Comparison of ENCODE assay signal across 21 cellular contexts in genomic region chr15:37081985-37082384, GRCh38. TPM values are rescaled to one million over a fixed set of nuclear protein-coding genes. Genes with fewer than 3 reads are reported as not detected.
DNase-seq lines count a peak whose midpoint lies in the region; ATAC-seq and TF ChIP-seq lines count a peak whose summit lies in the region.
"Had no signal": no experiment of that assay in that cellular context is flagged by ENCODE, and none has a peak within 500 bp of the region (broad histone marks: within the 10 kb centered on the region; RNA-seq: fewer than 3 reads in every experiment).

No MANE protein-coding gene starts in this region.

- no peak overlapping the region for H2AK5ac ChIP-seq in mesenchymal stem cell (ENCODE audit: low read length, severe bottlenecking)

- DNase-seq in amniotic epithelial cell (ENCODE audit: low read depth) (peak; percentile 88), esophagus muscularis mucosa (ENCODE audit: extremely low spot score) (no peak), mesenchymal stem cell (no peak), sigmoid colon (no peak), cerebellar cortex (ENCODE audit: low spot score) (no peak), brain microvascular endothelial cell (no peak)
- DNase-seq: activated CD4-positive, alpha-beta memory T cell treated with anti-CD3 and anti-CD28 coated beads for 36 hours; activated T-cell treated with anti-CD3 and anti-CD28 coated beads, Interleukin-2, amount 50 U/mL, for 1 hour; CD4-positive, alpha-beta memory T cell; erythroblast; IMR-90; naive thymus-derived CD4-positive, alpha-beta T cell; NCI-H1436; PC-3; T-helper 2 cell had no signal

- H3K23ac ChIP-seq in mesenchymal stem cell (ENCODE audit: low read length in 2 of 2), result no peak overlapping the region

- no peak overlapping the region for H3K18ac ChIP-seq in mesenchymal stem cell (ENCODE audit: low read depth in 1 of 2, low read length in 2 of 2)

- peaks cover 0 to 16% (median 8%) of the 10 kb centered on the region in 4 donors for H3K36me3 ChIP-seq in esophagus muscularis mucosa
- peaks cover 0 to 65% of the 10 kb centered on the region in 2 experiments for H3K36me3 ChIP-seq in mesenchymal stem cell (ENCODE audit: control insufficient read depth in 1 of 2, insufficient read depth in 2 of 2, low read depth in 1 of 2, low read length in 2 of 2)
- H3K36me3 ChIP-seq in sigmoid colon, result peaks cover 0 to 33% (median 4%) of the 10 kb centered on the region in 4 donors
- H3K36me3 ChIP-seq in brain microvascular endothelial cell (replicated peaks), result peaks cover 2% of the 10 kb centered on the region
- H3K36me3 ChIP-seq: prostate gland had no signal

- TF ChIP-seq EP300 in esophagus muscularis mucosa (IDR thresholded peaks at IDR 0.05) (no peak), sigmoid colon (IDR thresholded peaks at IDR 0.05) (no peak)

- 48% methylated on average over 5 of the region's 5 CpGs for WGBS in esophagus muscularis mucosa
- WGBS in mesenchymal stem cell, result 76% methylated on average over 3 of the region's 5 CpGs
- WGBS in sigmoid colon, 2 donors, result 83 to 91% methylated on average over 5 of the region's 5 CpGs

- H2BK5ac ChIP-seq in mesenchymal stem cell (ENCODE audit: low read depth, low read length, poor library complexity, severe bottlenecking), result no peak overlapping the region

- H3K4ac ChIP-seq in mesenchymal stem cell (ENCODE audit: low read depth in 1 of 2, low read length in 2 of 2), result no peak overlapping the region

- H3K4me3 ChIP-seq in esophagus muscularis mucosa, result peak overlapping the region in 1 of 4 donors; percentile 8
- no peak overlapping the region for H3K4me3 ChIP-seq in mesenchymal stem cell (ENCODE audit: insufficient read depth in 1 of 2, low read depth in 1 of 2, low read length in 2 of 2)
- peak overlapping the region in 1 of 4 donors; percentile 9 for H3K4me3 ChIP-seq in sigmoid colon
- no peak overlapping the region for H3K4me3 ChIP-seq in brain microvascular endothelial cell (ENCODE audit: low read depth, low read length)
- H3K4me3 ChIP-seq: GM12878, HAP-1, lung, prostate gland, SJSA1 had no signal

- H3K9ac ChIP-seq in mesenchymal stem cell (ENCODE audit: low read length), result no peak overlapping the region

- ATAC-seq in GM19328 (IDR thresholded peaks at IDR 0.05; ENCODE audit: unreplicated experiment), result no peak
- ATAC-seq: GM12878; naive thymus-derived CD4-positive, alpha-beta T cell; PC-3 had no signal

- H3K4me1 ChIP-seq in esophagus muscularis mucosa, result peaks cover 45 to 97% (median 85%) of the 10 kb centered on the region in 4 donors
- H3K4me1 ChIP-seq in mesenchymal stem cell (ENCODE audit: control insufficient read depth, insufficient read depth, low read depth, low read length), result peaks cover 2% of the 10 kb centered on the region
- H3K4me1 ChIP-seq in sigmoid colon, result peaks cover 0 to 100% (median 85%) of the 10 kb centered on the region in 4 donors
- H3K4me1 ChIP-seq: prostate gland, SJSA1 had no signal

- in situ Hi-C loops in brain microvascular endothelial cell (cut with HindIII; ENCODE audit: low pct_ligation_motif_present, low sequenced_read_pairs), result no loop called here

- no peak overlapping the region for H2BK12ac ChIP-seq in mesenchymal stem cell (ENCODE audit: low read length in 2 of 2)

- H4K8ac ChIP-seq in mesenchymal stem cell (ENCODE audit: low read length), result no peak overlapping the region

- no peak overlapping the region for H2AFZ ChIP-seq in mesenchymal stem cell (ENCODE audit: low read depth, low read length)

- TF ChIP-seq CTCF in esophagus muscularis mucosa (IDR thresholded peaks at IDR 0.05), result no peak
- no peak for TF ChIP-seq CTCF in sigmoid colon (IDR thresholded peaks at IDR 0.05)
- TF ChIP-seq CTCF in brain microvascular endothelial cell (IDR thresholded peaks at IDR 0.05; ENCODE audit: low read depth, low read length, missing control alignments), result no peak

- H3K14ac ChIP-seq in mesenchymal stem cell (ENCODE audit: low read length in 2 of 2), result no peak overlapping the region

- intact Hi-C loops in esophagus muscularis mucosa (cut with DNase I), result no loop called here
- intact Hi-C loops in sigmoid colon (cut with DNase I), result no loop called here

- no peaks in the 10 kb centered on the region for H3K27me3 ChIP-seq in esophagus muscularis mucosa
- no peaks in the 10 kb centered on the region for H3K27me3 ChIP-seq in mesenchymal stem cell (ENCODE audit: control insufficient read depth in 1 of 2, insufficient read depth in 1 of 2, low read length in 2 of 2)
- no peaks in the 10 kb centered on the region for H3K27me3 ChIP-seq in sigmoid colon
- no peaks in the 10 kb centered on the region for H3K27me3 ChIP-seq in brain microvascular endothelial cell (replicated peaks)
- H3K27me3 ChIP-seq: SJSA1 had no signal

- no peak overlapping the region for H2BK120ac ChIP-seq in mesenchymal stem cell (ENCODE audit: low read depth, low read length)

- peak overlapping the region; percentile 59 to 70 (median 66) for H3K27ac ChIP-seq in esophagus muscularis mucosa (replicated peaks in 1 of 4)
- H3K27ac ChIP-seq in mesenchymal stem cell (ENCODE audit: low read length, poor library complexity, severe bottlenecking), result peak overlapping the region; percentile 89
- H3K27ac ChIP-seq in sigmoid colon, result peak overlapping the region; percentile 31 to 97 (median 88)
- H3K27ac ChIP-seq in brain microvascular endothelial cell, result no peak overlapping the region
- H3K27ac ChIP-seq: prostate gland, SJSA1 had no signal

- no peak overlapping the region for H2BK15ac ChIP-seq in mesenchymal stem cell (ENCODE audit: low read depth, poor library complexity, severe bottlenecking)

- TF ChIP-seq POLR2A in esophagus muscularis mucosa (IDR thresholded peaks at IDR 0.05; ENCODE audit: low read depth) (no peak), sigmoid colon (IDR thresholded peaks at IDR 0.05) (no peak)

- H3K79me1 ChIP-seq in mesenchymal stem cell (replicated peaks; ENCODE audit: low read length, poor library complexity, severe bottlenecking), result peaks cover 18% of the 10 kb centered on the region

- no peak overlapping the region for H4K91ac ChIP-seq in mesenchymal stem cell (ENCODE audit: low read length)

- no peak overlapping the region for H3K4me2 ChIP-seq in mesenchymal stem cell (ENCODE audit: low read length, poor library complexity, severe bottlenecking)

- no peaks in the 10 kb centered on the region for H3K9me3 ChIP-seq in esophagus muscularis mucosa
- H3K9me3 ChIP-seq in mesenchymal stem cell (ENCODE audit: control insufficient read depth, low read length), result no peaks in the 10 kb centered on the region
- no peaks in the 10 kb centered on the region for H3K9me3 ChIP-seq in sigmoid colon
- H3K9me3 ChIP-seq: HAP-1, prostate gland, SJSA1 had no signal

RNA-seq across cellular contexts. Expression of gene MEIS2, which starts 18.4 kb away (rescaled TPM):
- total RNA-seq in esophagus muscularis mucosa, result 100 to 1,000 TPM in 1 of 4 donors, 10 to 100 TPM in 3; 53.8 to 106 (median 63.3) TPM
- 69.3 TPM for polyA plus RNA-seq in mesenchymal stem cell (2013, experiment 1 of 2)
- 68.8 TPM for polyA plus RNA-seq in mesenchymal stem cell (2013, experiment 2 of 2)
- total RNA-seq in sigmoid colon, result 100 to 1,000 TPM in 1 of 4 donors, 10 to 100 TPM in 3; 76.0 to 154 (median 85.1) TPM
- 1 to 10 TPM; 1.4 to 8.5 (median 4.2) TPM for polyA plus RNA-seq in sigmoid colon
- total RNA-seq: activated CD4-positive, alpha-beta memory T cell treated with anti-CD3 and anti-CD28 coated beads for 36 hours; CD4-positive, alpha-beta memory T cell had no signal
- polyA plus RNA-seq: CD4-positive, alpha-beta memory T cell; naive thymus-derived CD4-positive, alpha-beta T cell had no signal
